ENCODE assay signal across 21 cellular contexts in genomic region chr13:33100876-33101275, GRCh38.
DNase-seq lines count a peak whose midpoint lies in the region; ATAC-seq and TF ChIP-seq lines count a peak whose summit lies in the region.
"Had no signal": no experiment of that assay in that cellular context is flagged by ENCODE, and none has a peak within 500 bp of the region (broad histone marks: within the 10 kb centered on the region; RNA-seq: fewer than 3 reads in every experiment).

No MANE protein-coding gene starts in this region.

- H3K4me2 ChIP-seq in mammary epithelial cell (ENCODE audit: insufficient read depth, low read depth, low read length) = no peak overlapping the region

- intact Hi-C loops in MCF 10A (cut with micrococcal nuclease) = no loop called here
- intact Hi-C loops in mammary epithelial cell (cut with micrococcal nuclease) = no loop called here

- no peaks in the 10 kb centered on the region for H3K9me3 Mint-ChIP-seq in MCF 10A (ENCODE audit: unreplicated experiment)
- H3K9me3 Mint-ChIP-seq in endodermal cell = peaks cover 12% of the 10 kb centered on the region

- no peak overlapping the region for H3K9ac ChIP-seq in mammary epithelial cell (ENCODE audit: insufficient read depth, low read length)
- H3K9ac ChIP-seq in endodermal cell (ENCODE audit: extremely low read depth, low read length, poor library complexity, severe bottlenecking) = no peak overlapping the region
- H3K9ac ChIP-seq: BLaER1 treated with 17β-estradiol and CSF1 and Interleukin-3, amounts not matched to agents 10 nM and 100 nM; GM23248 had no signal

- H3K4me3 Mint-ChIP-seq in MCF 10A (ENCODE audit: unreplicated experiment) (no peak overlapping the region), endodermal cell (no peak overlapping the region)
- H3K4me3 Mint-ChIP-seq: CD14-positive monocyte; CD4-positive, alpha-beta T cell; CD8-positive, alpha-beta memory T cell had no signal

- dilution Hi-C loops in mammary epithelial cell (cut with HindIII; ENCODE audit: low sequenced_read_pairs) = no loop called here

- no peak overlapping the region for H2AFZ ChIP-seq in mammary epithelial cell (ENCODE audit: low read depth, low read length)
- H2AFZ ChIP-seq: GM23248 had no signal

- H3K9me3 ChIP-seq in mammary epithelial cell (replicated peaks; ENCODE audit: insufficient read depth, low read length) (no peaks in the 10 kb centered on the region), endodermal cell (ENCODE audit: control insufficient read depth, low read length) (peaks cover 30% of the 10 kb centered on the region)
- H3K9me3 ChIP-seq: BE2C had no signal

- H3K27ac Mint-ChIP-seq in MCF 10A (ENCODE audit: low read depth, unreplicated experiment) = no peak overlapping the region
- H3K27ac Mint-ChIP-seq in endodermal cell = no peak overlapping the region
- H3K27ac Mint-ChIP-seq: CD14-positive monocyte; CD4-positive, alpha-beta T cell; CD8-positive, alpha-beta memory T cell had no signal

- 85% methylated on average over 3 of the region's 3 CpGs for WGBS in mammary epithelial cell (ENCODE audit: low coverage, missing lambda C conversion rate)
- 100% methylated on average over 2 of the region's 3 CpGs; no CpG with 5 or more reads in 1 of the 2 experiments for WGBS in endodermal cell (ENCODE audit: insufficient coverage in 1 of 2, insufficient read length in 1 of 2), 2 experiments

- H3K4me3 ChIP-seq in mammary epithelial cell (replicated peaks in 1 of 3; ENCODE audit: insufficient read depth in 1 of 3, low read depth in 2 of 3, low read length in 3 of 3) (no peak overlapping the region), endodermal cell (ENCODE audit: low read length) (peak overlapping the region; percentile 8)
- H3K4me3 ChIP-seq: BLaER1 treated with 17β-estradiol and CSF1 and Interleukin-3, amounts not matched to agents 10 nM and 100 nM; GM12878; GM23248 had no signal

- CTCF ChIA-PET in MCF 10A (lab: Yijun Ruan, JAX) (interaction anchor here (0.9 kb wide), 1 partner anchor 12 kb away, joined by 3 read pairs; no protein-coding TSS in a partner anchor), mammary epithelial cell (lab: Charles Lee; ENCODE audit: low non-redundant PET) (no interaction called here)

- no peaks in the 10 kb centered on the region for H3K79me2 ChIP-seq in mammary epithelial cell (ENCODE audit: insufficient read depth, low read length)

- BruUV-seq in MCF 10A (replicated peaks; lab: Mats Ljungman, UMichigan) = TSS peak; percentile 3
- BruUV-seq in mammary epithelial cell (replicated peaks; lab: Mats Ljungman, UMichigan) = no TSS peak

- POLR2A ChIA-PET in MCF 10A (lab: Yijun Ruan, JAX) = no interaction called here

- TF ChIP-seq CTCF in MCF 10A (IDR thresholded peaks at IDR 0.05; ENCODE audit: unreplicated experiment) (no peak), mammary epithelial cell (conservative IDR thresholded peaks at IDR 0.05 in 1 of 2, IDR thresholded peaks at IDR 0.05 in 1 of 2; ENCODE audit: extremely low read depth in 1 of 2, insufficient read depth in 1 of 2, low read depth in 1 of 2, low read length in 2 of 2) (no peak), endodermal cell (conservative IDR thresholded peaks at IDR 0.05) (no peak)

- in situ Hi-C loops in mammary epithelial cell (cut with MboI; ENCODE audit: low sequenced_read_pairs in 2 of 2) = no loop called here

- H3K4me1 Mint-ChIP-seq in MCF 10A (ENCODE audit: insufficient read depth, unreplicated experiment) = no peaks in the 10 kb centered on the region
- H3K4me1 Mint-ChIP-seq in endodermal cell = peaks cover 14% of the 10 kb centered on the region
- H3K4me1 Mint-ChIP-seq: CD8-positive, alpha-beta memory T cell had no signal

- H3K27ac ChIP-seq in mammary epithelial cell (ENCODE audit: insufficient read depth, low read depth, low read length) (no peak overlapping the region), endodermal cell (ENCODE audit: low read depth, low read length) (no peak overlapping the region)
- H3K27ac ChIP-seq: 22Rv1; BLaER1 treated with 17β-estradiol and CSF1 and Interleukin-3, amounts not matched to agents 10 nM and 100 nM; GM23248 had no signal

- H3K36me3 ChIP-seq in mammary epithelial cell (ENCODE audit: insufficient read depth, low read length) = peaks cover 2% of the 10 kb centered on the region
- no peaks in the 10 kb centered on the region for H3K36me3 ChIP-seq in endodermal cell (ENCODE audit: control insufficient read depth, insufficient read depth, low read length)
- H3K36me3 ChIP-seq: BLaER1 treated with 17β-estradiol and CSF1 and Interleukin-3, amounts not matched to agents 10 nM and 100 nM had no signal

- DNase-seq in MCF 10A (ENCODE audit: unreplicated experiment) (no peak), mammary epithelial cell (no peak), endodermal cell (no peak), iris pigment epithelial cell (ENCODE audit: low read depth) (peak; percentile 12), NCI-H524 treated with DMSO at 0.1 percent for 48 hours (lab: John Stamatoyannopoulos, UW) (no peak)
- DNase-seq: AML-193; BE2C; CD4-positive, alpha-beta T cell; CD8-positive, alpha-beta memory T cell; DMS53; DMS79 treated with DMSO at 0.1 percent for 48 hours; GDM1; GM23248; H7 had no signal

- no peaks in the 10 kb centered on the region for H3K4me1 ChIP-seq in mammary epithelial cell (ENCODE audit: insufficient read depth, low read length)
- no peaks in the 10 kb centered on the region for H3K4me1 ChIP-seq in endodermal cell (ENCODE audit: control insufficient read depth, insufficient read depth, low read length)
- H3K4me1 ChIP-seq: BE2C had no signal

- H3K27me3 ChIP-seq in mammary epithelial cell (ENCODE audit: insufficient read depth, low read length) (no peaks in the 10 kb centered on the region), endodermal cell (ENCODE audit: control insufficient read depth, insufficient read depth, low read length, poor library complexity, severe bottlenecking) (peaks cover 5% of the 10 kb centered on the region)
- H3K27me3 ChIP-seq: BE2C; BLaER1 treated with 17β-estradiol and CSF1 and Interleukin-3, amounts not matched to agents 10 nM and 100 nM had no signal

- no peaks in the 10 kb centered on the region for H4K20me1 ChIP-seq in mammary epithelial cell (ENCODE audit: insufficient read depth, low read length)
- H4K20me1 ChIP-seq: BLaER1 treated with 17β-estradiol and CSF1 and Interleukin-3, amounts not matched to agents 10 nM and 100 nM had no signal

- H3K36me3 Mint-ChIP-seq in MCF 10A (ENCODE audit: insufficient read depth, unreplicated experiment) (peaks cover 28% of the 10 kb centered on the region), endodermal cell (ENCODE audit: low read depth) (no peaks in the 10 kb centered on the region)
- H3K36me3 Mint-ChIP-seq: CD14-positive monocyte; CD8-positive, alpha-beta memory T cell had no signal

- ATAC-seq in GM18502 (IDR thresholded peaks at IDR 0.05; ENCODE audit: poor library complexity, unreplicated experiment) (no peak), GM18873 (IDR thresholded peaks at IDR 0.05; ENCODE audit: low FRiP score, unreplicated experiment) (no peak)
- ATAC-seq: GM12878, HCT116 had no signal

- H3K27me3 Mint-ChIP-seq in MCF 10A (ENCODE audit: insufficient read depth, unreplicated experiment) (no peaks in the 10 kb centered on the region), endodermal cell (ENCODE audit: insufficient read depth) (peaks cover 16% of the 10 kb centered on the region)
